9 cellular contexts compared by ENCODE assay signal in the genomic region with DNA sequence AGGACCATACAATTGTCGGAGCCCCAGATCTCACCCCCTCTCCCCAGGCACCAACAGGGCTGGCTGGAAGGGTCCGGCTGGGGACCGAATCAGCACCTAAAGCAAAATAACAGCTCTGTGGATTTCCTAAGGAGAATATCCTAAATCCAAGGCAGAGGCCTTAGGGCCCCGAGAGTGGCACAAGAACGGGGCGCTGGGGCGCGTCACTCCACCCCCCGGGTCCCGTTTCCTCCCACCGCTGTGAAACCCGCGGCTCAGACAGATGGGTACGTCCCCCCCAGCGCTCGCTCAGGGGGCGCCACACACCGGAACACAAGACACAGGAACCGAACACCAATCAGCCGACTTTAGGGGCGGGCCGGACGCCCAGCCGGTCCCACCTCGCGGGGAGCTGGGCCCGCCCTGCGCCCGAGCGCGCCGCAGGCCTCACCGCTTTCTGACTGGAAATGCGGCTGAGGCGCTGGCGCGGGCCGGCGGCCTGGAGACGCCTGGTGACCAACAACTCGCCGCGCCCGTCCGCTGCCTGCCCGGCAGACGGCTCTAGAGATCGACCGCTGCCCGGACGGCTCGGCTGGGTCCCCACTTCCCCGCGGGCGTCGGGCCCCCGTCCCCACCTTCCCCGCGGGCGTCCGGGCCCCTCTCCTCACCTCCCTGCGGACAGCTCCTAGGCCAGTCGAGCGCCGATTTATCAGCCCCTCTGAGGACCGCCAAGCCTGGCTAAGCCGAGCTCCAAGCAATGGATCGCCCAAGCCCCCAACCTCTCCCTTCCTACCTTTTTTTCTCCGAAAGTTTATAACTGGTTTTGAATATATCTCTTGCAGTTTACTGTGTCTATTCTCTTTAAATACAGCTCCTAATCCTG. TPM values are rescaled to one million over a fixed set of nuclear protein-coding genes. Genes with fewer than 3 reads are reported as not detected.
DNase-seq lines count a peak whose midpoint lies in the region; ATAC-seq and TF ChIP-seq lines count a peak whose summit lies in the region.
"Had no signal": no experiment of that assay in that cellular context is flagged by ENCODE, and none has a peak within 500 bp of the region (broad histone marks: within the 10 kb centered on the region; RNA-seq: fewer than 3 reads in every experiment).

HFM1 (minus strand) TSS at position 687 of the 862 bp plus-strand sequence. CDS start 3,755 bp downstream, outside the sequence.

- ATAC-seq in GM19025 (IDR thresholded peaks at IDR 0.05; ENCODE audit: low read depth, unreplicated experiment) (peak; percentile 78), HG03175 (IDR thresholded peaks at IDR 0.05; ENCODE audit: unreplicated experiment) (peak; percentile 79)

- H3K9ac ChIP-seq in BLaER1 treated with 17β-estradiol and CSF1 and Interleukin-3, amounts not matched to agents 10 nM and 100 nM = peak within 1 kb of the TSS; percentile 75 to 88 (median 81)

- peaks cover 0 to 14% (median 5%) of the 10 kb centered on the region in 10 experiments; a peak in 11 of 20 replicates for H3K4me1 ChIP-seq in BLaER1 treated with 17β-estradiol and CSF1 and Interleukin-3, amounts not matched to agents 10 nM and 100 nM
- H3K4me1 ChIP-seq in esophagus squamous epithelium = peaks cover 0 to 14% (median 0%) of the 10 kb centered on the region in 3 donors
- no peaks in the 10 kb centered on the region for H3K4me1 ChIP-seq in muscle layer of duodenum (ENCODE audit: control insufficient read depth in 1 of 2, insufficient read depth in 2 of 2, low read length in 2 of 2)

- H3K27ac ChIP-seq in BLaER1 treated with 17β-estradiol and CSF1 and Interleukin-3, amounts not matched to agents 10 nM and 100 nM = peak within 1 kb of the TSS; percentile 27 to 85 (median 76); a peak in 21 of 22 replicates
- H3K27ac ChIP-seq in esophagus squamous epithelium (peak within 1 kb of the TSS; percentile 63 to 88 (median 79)), muscle layer of duodenum (ENCODE audit: low read length) (peak within 1 kb of the TSS; percentile 61)

- H4K20me1 ChIP-seq in BLaER1 treated with 17β-estradiol and CSF1 and Interleukin-3, amounts not matched to agents 10 nM and 100 nM = no peaks in the 10 kb centered on the region

- peak within 1 kb of the TSS; percentile 51 to 89 (median 84) for H3K4me2 ChIP-seq in BLaER1 treated with 17β-estradiol and CSF1 and Interleukin-3, amounts not matched to agents 10 nM and 100 nM

- no peaks in the 10 kb centered on the region for H3K9me3 ChIP-seq in BLaER1 treated with 17β-estradiol and CSF1 and Interleukin-3, amounts not matched to agents 10 nM and 100 nM (replicated peaks in 1 of 11)
- H3K9me3 ChIP-seq in esophagus squamous epithelium (no peaks in the 10 kb centered on the region), muscle layer of duodenum (ENCODE audit: control insufficient read depth in 1 of 2, low read length in 2 of 2) (no peaks in the 10 kb centered on the region)

- 2 to 11% methylated on average over 13 to 18 of the region's 69 CpGs for WGBS in esophagus squamous epithelium, 2 donors

- intact Hi-C loops in esophagus squamous epithelium (cut with DNase I) = no loop called here

- peak in 1 of 6 experiments; percentile 10 for TF ChIP-seq CTCF in esophagus squamous epithelium (IDR thresholded peaks at IDR 0.05)

- H3K36me3 ChIP-seq in BLaER1 treated with 17β-estradiol and CSF1 and Interleukin-3, amounts not matched to agents 10 nM and 100 nM = no peaks in the 10 kb centered on the region
- no peaks in the 10 kb centered on the region for H3K36me3 ChIP-seq in esophagus squamous epithelium
- H3K36me3 ChIP-seq in muscle layer of duodenum (ENCODE audit: control insufficient read depth in 1 of 2, insufficient read depth in 2 of 2, low read length in 2 of 2) = no peaks in the 10 kb centered on the region

- H3K27me3 ChIP-seq in BLaER1 treated with 17β-estradiol and CSF1 and Interleukin-3, amounts not matched to agents 10 nM and 100 nM = no peaks in the 10 kb centered on the region
- H3K27me3 ChIP-seq in esophagus squamous epithelium = peaks cover 0 to 14% (median 0%) of the 10 kb centered on the region in 4 donors
- H3K27me3 ChIP-seq in muscle layer of duodenum (ENCODE audit: low read depth, low read length) = no peaks in the 10 kb centered on the region

- TF ChIP-seq POLR2A in esophagus squamous epithelium (IDR thresholded peaks at IDR 0.05) = no peak

- DNase-seq in NCI-H460 (ENCODE audit: extremely low read depth, low read depth) (peak; percentile 54), esophagus squamous epithelium (lab: John Stamatoyannopoulos, UW) (no peak)
- DNase-seq in activated CD8-positive, alpha-beta memory T cell treated with anti-CD3 and anti-CD28 coated beads, Interleukin-2, amount 50 U/mL, for 48 hours = peak; percentile 84
- peak; percentile 48 to 60 for DNase-seq in stimulated activated CD8-positive, alpha-beta memory T cell treated with anti-CD3 and anti-CD28 coated beads, Interleukin-7, amount 100 ng/mL, for 48 hours (ENCODE audit: extremely low read depth in 1 of 2, low read depth in 1 of 2)

- peak within 1 kb of the TSS; percentile 66 to 83 (median 69) for H3K4me3 ChIP-seq in BLaER1 treated with 17β-estradiol and CSF1 and Interleukin-3, amounts not matched to agents 10 nM and 100 nM
- H3K4me3 ChIP-seq in esophagus squamous epithelium = peak within 1 kb of the TSS; percentile 37 to 78 (median 58)
- H3K4me3 ChIP-seq in muscle layer of duodenum (ENCODE audit: low read depth in 1 of 2, low read length in 2 of 2) = peak within 1 kb of the TSS; percentile 70 to 73

RNA-seq across cellular contexts. Expression of gene HFM1, which starts in this region (rescaled TPM):
- total RNA-seq in NCI-H460 (2014; rRNA removed; shearing (Covaris generic)) = 2.3 and 2.7 TPM in 2 replicates
- 0.80 and 0.85 TPM in 2 replicates for polyA plus RNA-seq in NCI-H460 (2014; cell fraction: nucleus; rRNA removed)
- under 1 TPM in 3 of 4 donors, not detected in 1; 0.09 to 0.79 (median 0.76) TPM for total RNA-seq in esophagus squamous epithelium
- total RNA-seq: activated CD8-positive, alpha-beta memory T cell treated with anti-CD3 and anti-CD28 coated beads for 36 hours had no signal
